15 cellular contexts compared by ENCODE assay signal in genomic region chr17:29160253-29160652, GRCh38.
"Had no signal": no experiment of that assay in that cellular context is flagged by ENCODE, and none has a peak within 500 bp of the region (broad histone marks: within the 10 kb centered on the region; RNA-seq: fewer than 3 reads in every experiment).

No MANE protein-coding gene starts in this region.

- H3K9me3 Mint-ChIP-seq: activated naive CD4-positive, alpha-beta T cell treated with anti-CD3 and anti-CD28 coated beads for 36 hours; activated T-helper 17 cell treated with anti-CD3 and anti-CD28 coated beads, Interleukin-2, amount 50 U/mL, for 72 hours; stimulated activated memory B cell treated with anti-CD40 and anti-IgM and Interleukin-4, amounts not matched to agents 10 μg/mL and 1 μg/mL and 100 μg/mL, for 72 hours had no signal

- H3K27me3 Mint-ChIP-seq: activated T-helper 17 cell treated with anti-CD3 and anti-CD28 coated beads, Interleukin-2, amount 50 U/mL, for 72 hours; naive thymus-derived CD4-positive, alpha-beta T cell; stimulated activated memory B cell treated with anti-CD40 and anti-IgM and Interleukin-4, amounts not matched to agents 10 μg/mL and 1 μg/mL and 100 μg/mL, for 72 hours had no signal

- H3K9me3 ChIP-seq: adrenal gland, lower lobe of right lung, neutrophil had no signal

- ATAC-seq: activated T-helper 17 cell treated with anti-CD3 and anti-CD28 coated beads, Interleukin-2, amount 50 U/mL, for 72 hours; lower lobe of right lung; naive thymus-derived CD4-positive, alpha-beta T cell; stimulated activated memory B cell treated with anti-CD40 and anti-IgM and Interleukin-4, amounts not matched to agents 10 μg/mL and 1 μg/mL and 100 μg/mL, for 72 hours had no signal

- H3K27me3 ChIP-seq: adrenal gland, neutrophil had no signal

- H3K4me3 ChIP-seq: adrenal gland, lower lobe of right lung, skin epidermis had no signal

- DNase-seq: activated CD4-positive, alpha-beta T cell treated with anti-CD3 and anti-CD28 coated beads for 48 hours; activated CD8-positive, alpha-beta memory T cell treated with anti-CD3 and anti-CD28 coated beads for 24 hours; activated naive CD4-positive, alpha-beta T cell treated with anti-CD3 and anti-CD28 coated beads for 36 hours; activated T-cell treated with anti-CD3 and anti-CD28 coated beads for 4 hours; hippocampal formation; kidney glomerular epithelial cell; lower lobe of right lung; midbrain; naive thymus-derived CD4-positive, alpha-beta T cell; WERI-Rb-1 had no signal

- H3K27ac ChIP-seq: neutrophil, WERI-Rb-1 had no signal

- H3K36me3 ChIP-seq: neutrophil had no signal

- H3K27ac Mint-ChIP-seq: activated naive CD4-positive, alpha-beta T cell treated with anti-CD3 and anti-CD28 coated beads for 36 hours had no signal

- H3K4me3 Mint-ChIP-seq: activated naive CD4-positive, alpha-beta T cell treated with anti-CD3 and anti-CD28 coated beads for 36 hours; naive thymus-derived CD4-positive, alpha-beta T cell; stimulated activated memory B cell treated with anti-CD40 and anti-IgM and Interleukin-4, amounts not matched to agents 10 μg/mL and 1 μg/mL and 100 μg/mL, for 72 hours had no signal
